ENCODE assay signal across 8 cellular contexts in the genomic region with DNA sequence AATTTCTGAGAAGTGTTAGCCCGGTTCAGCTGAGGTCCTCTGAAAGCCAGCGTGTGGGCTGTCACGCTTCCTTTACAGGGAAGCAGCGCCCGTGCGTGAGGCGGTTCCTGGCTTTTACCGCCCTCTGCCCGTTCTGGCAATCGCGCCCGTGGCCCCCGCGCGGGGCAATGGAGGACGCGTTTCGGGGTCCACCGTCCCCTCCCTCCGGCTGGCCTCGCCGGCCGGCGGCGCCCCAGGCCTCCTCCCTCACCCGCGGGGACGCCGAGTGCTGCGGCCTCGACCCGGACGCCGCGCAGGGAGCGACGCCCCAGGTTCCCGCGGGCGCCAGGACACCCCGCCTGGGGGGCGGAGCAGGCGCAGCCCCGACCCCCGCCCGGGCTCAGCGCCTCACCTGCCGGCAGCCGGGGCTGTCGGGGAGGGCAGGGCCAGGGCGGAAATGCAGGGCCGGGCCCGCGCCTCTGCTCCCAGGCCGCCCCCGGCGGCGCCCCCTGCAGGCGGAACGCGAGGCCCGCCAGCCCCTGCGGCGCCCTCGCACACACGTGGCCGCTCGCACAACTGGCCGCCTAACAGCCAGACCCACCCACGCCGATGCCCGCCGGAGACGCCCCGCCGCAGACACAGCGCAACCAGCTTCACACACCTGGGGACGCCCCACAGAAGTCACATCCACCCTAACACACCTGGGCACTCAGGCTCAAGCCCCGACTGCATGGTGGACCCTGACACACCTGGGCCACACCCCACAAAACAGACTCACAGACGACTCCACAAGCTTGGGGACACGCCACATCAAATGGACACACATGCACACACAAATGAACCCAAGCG. TPM values are rescaled to one million over a fixed set of nuclear protein-coding genes. Genes with fewer than 3 reads are reported as not detected.
A peak's percentile ranks its signal among the peaks of the same experiment; 100 is the strongest.
DNase-seq lines count a peak whose midpoint lies in the region; ATAC-seq lines count a peak whose summit lies in the region.

Gene GGACT (minus strand): TSS at position 440 of the 828 bp plus-strand sequence. CDS start 56,198 bp downstream, outside the sequence.

- peak; percentile 64 for DNase-seq in NK-92 treated with Interleukin-12 subunit alpha and Interleukin-12 subunit beta, amount 100 ng/mL, for 24 hours (lab: John Stamatoyannopoulos, UW)
- DNase-seq in NK-92 (lab: John Stamatoyannopoulos, UW; ENCODE audit: unreplicated experiment), result no peak
- DNase-seq in NCI-H1417 (lab: John Stamatoyannopoulos, UW), result peak; percentile 84 to 92 (median 90)
- DNase-seq in cerebellum (ENCODE audit: low spot score), result peak; percentile 51
- peak; percentile 64 to 85 for DNase-seq in left colon
- peak; percentile 80 for DNase-seq in stimulated activated CD4-positive, alpha-beta T cell treated with anti-CD3 and anti-CD28 coated beads, Interleukin-2, amount 100 ng/mL, for 4 hours (ENCODE audit: low read depth)

- intact Hi-C loops in left colon (cut with DNase I, micrococcal nuclease), result no loop called here

- ATAC-seq in HG02759 (IDR thresholded peaks at IDR 0.05; ENCODE audit: unreplicated experiment) (peak; percentile 98), left colon (peak; percentile 97)
- ATAC-seq in activated CD4-positive, CD25-positive, alpha-beta regulatory T cell treated with anti-CD3 and anti-CD28 coated beads, Interleukin-2, amount 50 U/mL, for 24 hours, result peak; percentile 97

RNA-seq across cellular contexts. Expression of gene GGACT, which starts in this region (rescaled TPM):
- 3.3 TPM for total RNA-seq in cerebellum
- 1 to 10 TPM; 8.3 to 9.8 TPM for total RNA-seq in left colon
